In the genomic region with DNA sequence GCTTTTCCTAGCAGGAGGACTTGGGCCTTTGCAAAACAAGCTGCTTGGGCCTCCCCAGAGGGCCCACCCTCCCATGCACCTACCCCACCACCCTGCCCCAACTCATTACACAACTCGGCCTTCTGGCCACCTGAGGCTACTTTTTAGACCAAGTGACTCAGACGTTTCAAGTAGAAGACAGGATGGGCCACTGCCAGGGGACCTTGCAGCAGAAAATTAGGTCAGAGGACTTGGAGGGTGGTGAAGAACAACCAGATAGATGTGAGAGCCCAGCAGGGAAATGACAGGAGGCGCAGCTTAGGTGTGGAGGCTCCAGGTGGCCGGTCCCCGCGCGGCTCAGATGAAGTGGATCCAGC, we compare ENCODE assay signal across 9 cellular contexts. TPM values are rescaled to one million over a fixed set of nuclear protein-coding genes. Genes with fewer than 3 reads are reported as not detected.
DNase-seq lines count a peak whose midpoint lies in the region; ATAC-seq and TF ChIP-seq lines count a peak whose summit lies in the region.
"Had no signal": no experiment of that assay in that cellular context is flagged by ENCODE, and none has a peak within 500 bp of the region (broad histone marks: within the 10 kb centered on the region; RNA-seq: fewer than 3 reads in every experiment).

No MANE protein-coding gene starts in this region.

- DNase-seq in AG09309 (ENCODE audit: low read depth) (no peak), HL-60 (ENCODE audit: low read depth in 1 of 2, low spot score in 1 of 2) (no peak), breast epithelium (ENCODE audit: low spot score in 2 of 2) (peak in 1 of 2 donors; percentile 57), GM10248 (ENCODE audit: extremely low spot score) (no peak), NCI-H748 treated with DMSO at 0.1 percent for 48 hours (lab: John Stamatoyannopoulos, UW) (no peak)
- DNase-seq: NCI-H2227 treated with DMSO at 0.1 percent for 48 hours had no signal

- H3K27me3 ChIP-seq in HL-60 (ENCODE audit: insufficient read depth, poor library complexity, severe bottlenecking), result no peaks in the 10 kb centered on the region
- no peaks in the 10 kb centered on the region for H3K27me3 ChIP-seq in breast epithelium
- no peaks in the 10 kb centered on the region for H3K27me3 ChIP-seq in muscle layer of duodenum (ENCODE audit: low read depth, low read length)

- CTCF ChIA-PET in GM10248 (lab: Yijun Ruan, JAX), result interaction anchor here (0.8 to 6.2 kb wide), 3 partner anchors 9 to 1958 kb away, joined by 3 to 94 read pairs (median 3); no protein-coding TSS in a partner anchor

- H3K9me3 ChIP-seq in breast epithelium (no peaks in the 10 kb centered on the region), muscle layer of duodenum (ENCODE audit: control insufficient read depth in 1 of 2, low read length in 2 of 2) (no peaks in the 10 kb centered on the region)

- H3K27ac ChIP-seq in HL-60 (replicated peaks) (no peak overlapping the region), breast epithelium (peak overlapping the region; percentile 48 to 98), muscle layer of duodenum (ENCODE audit: low read length) (no peak overlapping the region)

- H3K36me3 ChIP-seq in breast epithelium, result no peaks in the 10 kb centered on the region
- H3K36me3 ChIP-seq in muscle layer of duodenum (ENCODE audit: control insufficient read depth in 1 of 2, insufficient read depth in 2 of 2, low read length in 2 of 2), result peaks cover 0 to 8% of the 10 kb centered on the region in 2 donors

- H3K4me1 ChIP-seq in breast epithelium (peaks cover 8 to 14% of the 10 kb centered on the region in 2 donors), muscle layer of duodenum (ENCODE audit: control insufficient read depth in 1 of 2, insufficient read depth in 2 of 2, low read length in 2 of 2) (peaks cover 24 to 40% of the 10 kb centered on the region in 2 donors)

- TF ChIP-seq POLR2A in breast epithelium (IDR thresholded peaks at IDR 0.05), result no peak

- POLR2A ChIA-PET in GM10248 (lab: Yijun Ruan, JAX), result no interaction called here

- H3K4me3 ChIP-seq in AG09309 (ENCODE audit: control insufficient read depth, low read depth, low read length) (peak overlapping the region; percentile 47), HL-60 (replicated peaks; ENCODE audit: insufficient read depth, low read length) (peak overlapping the region; percentile 88), breast epithelium (peak overlapping the region in 2 of 3 donors; percentile 79 to 89), muscle layer of duodenum (ENCODE audit: low read depth in 1 of 2, low read length in 2 of 2) (peak overlapping the region; percentile 30 to 87)

- TF ChIP-seq CTCF in AG09309 (IDR thresholded peaks at IDR 0.05; ENCODE audit: control insufficient read depth, insufficient read depth, low read depth, low read length, missing control alignments) (no peak), HL-60 (IDR thresholded peaks at IDR 0.05; ENCODE audit: insufficient read depth, low read length) (no peak), breast epithelium (IDR thresholded peaks at IDR 0.05) (no peak), GM10248 (IDR thresholded peaks at IDR 0.05; ENCODE audit: control extremely low read depth, extremely low read depth, low read depth, missing control alignments) (no peak)

- intact Hi-C loops in breast epithelium (cut with DNase I; ENCODE audit: low total_unique reads), result no loop called here

- ATAC-seq in GM19324 (IDR thresholded peaks at IDR 0.05; ENCODE audit: low FRiP score, unreplicated experiment), result no peak
- no peak for ATAC-seq in GM19328 (IDR thresholded peaks at IDR 0.05; ENCODE audit: unreplicated experiment)

RNA-seq across cellular contexts. Expression of a gene that starts 1.4 kb away (rescaled TPM):
- total RNA-seq in breast epithelium, result 10 to 100 TPM in 1 of 3 donors, 1 to 10 TPM in 2; 8.2 to 11.1 (median 9.5) TPM

RNA-seq across cellular contexts. Expression of a gene that starts 1.5 kb away (rescaled TPM):
- total RNA-seq in breast epithelium, result 10 to 100 TPM in 2 of 3 donors, 1 to 10 TPM in 1; 9.2 to 15.2 (median 13.4) TPM

RNA-seq across cellular contexts. Expression of a gene that starts 5.2 kb away (rescaled TPM):
- total RNA-seq in breast epithelium, result 10 to 100 TPM in 2 of 3 donors, 1 to 10 TPM in 1; 4.5 to 30.1 (median 12.5) TPM

RNA-seq across cellular contexts. Expression of a gene that starts 19.5 kb away (rescaled TPM):
- total RNA-seq in breast epithelium, result 1 to 10 TPM; 1.6 to 3.1 (median 2.1) TPM

Comparison
In these comparisons a context has a peak if more than half of its experiments do, and no peak if none do; other contexts are left out.
1. H3K27ac ChIP-seq: peak in breast epithelium (2 of 2); none in HL-60 (single experiment) and muscle layer of duodenum (single experiment).
2. Peak in every context shown above with its lines, with median percentiles within 50 percentile points of each other: H3K4me3 ChIP-seq.